Comparison of ENCODE assay signal across 18 cellular contexts in genomic region chr11:86996953-86997570, GRCh38. TPM values are rescaled to one million over a fixed set of nuclear protein-coding genes. Genes with fewer than 3 reads are reported as not detected.
"Had no signal": no experiment of that assay in that cellular context is flagged by ENCODE, and none has a peak within 500 bp of the region (broad histone marks: within the 10 kb centered on the region; RNA-seq: fewer than 3 reads in every experiment).

No MANE protein-coding gene starts in this region.

- H3K4me3 Mint-ChIP-seq: naive thymus-derived CD4-positive, alpha-beta T cell; nephron progenitor cell; stimulated activated naive B cell treated with anti-CD40 and anti-IgM and Interleukin-4, amounts not matched to agents 10 μg/mL and 1 μg/mL and 100 μg/mL, for 72 hours had no signal

- H3K9me3 Mint-ChIP-seq: naive thymus-derived CD4-positive, alpha-beta T cell; nephron progenitor cell; stimulated activated naive B cell treated with anti-CD40 and anti-IgM and Interleukin-4, amounts not matched to agents 10 μg/mL and 1 μg/mL and 100 μg/mL, for 72 hours had no signal

- H3K9me3 ChIP-seq: colonic mucosa, esophagus muscularis mucosa, gastrocnemius medialis, neutrophil, sigmoid colon, stomach, thoracic aorta had no signal

- H3K4me1 ChIP-seq: colonic mucosa, gastrocnemius medialis, sigmoid colon had no signal

- H3K36me3 ChIP-seq: colonic mucosa, esophagus muscularis mucosa, gastrocnemius medialis, neutrophil, sigmoid colon, stomach, thoracic aorta had no signal

- ATAC-seq: gastrocnemius medialis; left colon; naive thymus-derived CD4-positive, alpha-beta T cell; stimulated activated naive B cell treated with anti-CD40 and anti-IgM and Interleukin-4, amounts not matched to agents 10 μg/mL and 1 μg/mL and 100 μg/mL, for 72 hours had no signal

- H3K27me3 ChIP-seq: colonic mucosa, esophagus muscularis mucosa, gastrocnemius medialis, neutrophil, sigmoid colon, stomach had no signal

- H3K27ac ChIP-seq: colonic mucosa, esophagus muscularis mucosa, gastrocnemius medialis, neutrophil, sigmoid colon, skin epidermis, stomach, thoracic aorta had no signal

- H3K27ac Mint-ChIP-seq: naive thymus-derived CD4-positive, alpha-beta T cell; stimulated activated naive B cell treated with anti-CD40 and anti-IgM and Interleukin-4, amounts not matched to agents 10 μg/mL and 1 μg/mL and 100 μg/mL, for 72 hours had no signal

- H3K4me3 ChIP-seq: colonic mucosa, esophagus muscularis mucosa, gastrocnemius medialis, sigmoid colon, skin epidermis, stomach, thoracic aorta had no signal

- H3K4me1 Mint-ChIP-seq: naive thymus-derived CD4-positive, alpha-beta T cell; stimulated activated naive B cell treated with anti-CD40 and anti-IgM and Interleukin-4, amounts not matched to agents 10 μg/mL and 1 μg/mL and 100 μg/mL, for 72 hours had no signal

- H3K36me3 Mint-ChIP-seq: naive thymus-derived CD4-positive, alpha-beta T cell; stimulated activated naive B cell treated with anti-CD40 and anti-IgM and Interleukin-4, amounts not matched to agents 10 μg/mL and 1 μg/mL and 100 μg/mL, for 72 hours had no signal

- DNase-seq: colonic mucosa; dermis blood vessel endothelial cell; effector CD4-positive, alpha-beta T cell; gastrocnemius medialis; left colon; naive thymus-derived CD4-positive, alpha-beta T cell; nephron progenitor cell; posterior cingulate gyrus; sigmoid colon; stimulated activated CD4-positive, alpha-beta T cell treated with anti-CD3 and anti-CD28 coated beads, Interleukin-2, amount 100 ng/mL, for 24 hours; stimulated activated CD4-positive, alpha-beta T cell treated with anti-CD3 and anti-CD28 coated beads, Interleukin-4, amount 100 ng/mL, for 4 hours; stimulated activated naive B cell treated with anti-CD40 and anti-IgM and Interleukin-4, amounts not matched to agents 10 μg/mL and 1 μg/mL and 100 μg/mL, for 72 hours; stomach; substantia nigra had no signal

- H3K27me3 Mint-ChIP-seq: stimulated activated naive B cell treated with anti-CD40 and anti-IgM and Interleukin-4, amounts not matched to agents 10 μg/mL and 1 μg/mL and 100 μg/mL, for 72 hours had no signal

RNA-seq across cellular contexts. Expression of gene FZD4, which starts 41.9 kb away (rescaled TPM):
- total RNA-seq: naive thymus-derived CD4-positive, alpha-beta T cell had no signal
- polyA plus RNA-seq: naive thymus-derived CD4-positive, alpha-beta T cell had no signal
